Comparison of ENCODE assay signal across 8 cellular contexts in the genomic region with DNA sequence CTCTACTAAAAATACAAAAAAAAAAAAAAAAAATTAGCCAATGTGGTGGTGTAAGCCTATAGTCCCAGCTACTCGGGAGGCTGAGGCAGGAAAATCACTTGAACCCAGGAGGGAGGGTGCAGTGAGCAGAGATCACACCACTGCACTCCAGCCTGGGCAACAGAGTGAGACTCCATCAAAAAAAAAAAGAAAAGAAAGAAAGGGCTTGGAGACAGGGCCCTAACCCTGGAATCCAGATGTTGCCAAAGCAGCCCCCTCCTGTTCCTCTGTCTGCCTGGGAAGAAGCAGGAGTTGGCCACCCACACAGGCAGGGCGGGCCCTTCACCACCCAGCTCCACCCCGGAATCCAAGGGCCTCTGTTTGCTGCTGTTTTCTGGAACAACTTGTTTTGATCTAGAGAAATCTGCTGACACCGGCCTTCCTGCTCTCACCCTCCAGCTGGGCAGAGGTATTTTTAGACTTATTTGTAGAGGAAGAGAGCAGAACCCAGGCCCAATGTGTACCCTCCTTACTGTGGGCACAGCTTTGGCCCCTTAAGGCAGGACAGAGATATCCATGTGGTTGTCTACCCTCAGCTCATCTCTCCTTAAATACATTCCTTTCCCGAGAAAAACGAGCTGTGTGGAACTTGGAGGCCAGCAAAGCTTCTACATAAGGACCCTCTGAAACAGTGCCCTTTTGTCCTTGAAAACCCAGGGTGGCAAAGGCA. TPM values are rescaled to one million over a fixed set of nuclear protein-coding genes. Genes with fewer than 3 reads are reported as not detected.
A peak's percentile ranks its signal among the peaks of the same experiment; 100 is the strongest.
DNase-seq lines count a peak whose midpoint lies in the region; ATAC-seq, FAIRE-seq and TF ChIP-seq lines count a peak whose summit lies in the region.

No MANE protein-coding gene starts in this region.

- H2AFZ ChIP-seq in HepG2 (ENCODE audit: low read length): no peak overlapping the region

- TF ChIP-seq RAD21 in HepG2 (CRISPR knock-in tag; IDR thresholded peaks at IDR 0.05): no peak

- peaks cover 4% of the 10 kb centered on the region for H3K9me3 ChIP-seq in WERI-Rb-1 (ENCODE audit: severe bottlenecking)
- H3K9me3 ChIP-seq in HepG2 (ENCODE audit: low read length): no peaks in the 10 kb centered on the region

- H3K27me3 ChIP-seq in WERI-Rb-1 (ENCODE audit: insufficient read depth, low read depth, severe bottlenecking): no peaks in the 10 kb centered on the region
- no peaks in the 10 kb centered on the region; a peak in 1 of 5 replicates for H3K27me3 ChIP-seq in HepG2 (ENCODE audit: control insufficient read depth in 1 of 2, insufficient read depth in 2 of 2, low read length in 2 of 2)

- BruUV-seq in HepG2 (replicated peaks; lab: Mats Ljungman, UMichigan): no TSS peak

- WGBS in HepG2 (ENCODE audit: low lambda C conversion rate): 0% methylated on average over 4 of the region's 6 CpGs

- H3K79me2 ChIP-seq in HepG2 (ENCODE audit: insufficient read depth, low read length): peaks cover 61% of the 10 kb centered on the region

- POLR2A ChIA-PET in HepG2 (lab: Yijun Ruan, JAX): interaction anchor here (0.7 to 17.8 kb wide), 30 partner anchors 7 to 298 kb away, joined by 3 to 952 read pairs (median 12); a partner anchor contains a TSS

- H3K4me1 ChIP-seq in HepG2 (ENCODE audit: insufficient read depth, low read length): peaks cover 58% of the 10 kb centered on the region

- intact Hi-C loops in HepG2 (cut with micrococcal nuclease; ENCODE audit: unreplicated experiment): loop anchor here (5.0 kb wide), 1 partner anchor 92 kb away; no protein-coding TSS in a partner anchor

- in situ Hi-C loops in HepG2 (cut with HindIII; ENCODE audit: extremely low pct_ligation_motif_present, low pct_unique_long_range_greater_than_20kb): loop anchor here (5.0 kb wide), 2 partner anchors 38 to 77 kb away; a partner anchor contains a TSS

- no peak overlapping the region for H3K4me3 ChIP-seq in WERI-Rb-1 (ENCODE audit: low read depth, low read length)
- H3K4me3 ChIP-seq in HepG2 (replicated peaks in 1 of 3; ENCODE audit: insufficient read depth in 1 of 3, low read depth in 2 of 3, low read length in 3 of 3): peak overlapping the region; percentile 66 to 87 (median 70)

- peak overlapping the region; percentile 99 for H3K4me2 ChIP-seq in HepG2 (ENCODE audit: low read depth, low read length)

- ATAC-seq in HepG2 (peak; percentile 3; the same call in 2 of the 3 replicates), GM21367 (IDR thresholded peaks at IDR 0.05; ENCODE audit: unreplicated experiment) (no peak)

- TF ChIP-seq POLR2A in HepG2 (IDR thresholded peaks at IDR 0.05; ENCODE audit: insufficient read depth in 1 of 2, low read depth in 2 of 2, low read length in 2 of 2): peak in 1 of 2 experiments; percentile 85; a peak in 2 of 4 replicates

- peak; percentile 73 for FAIRE-seq in HepG2 (lab: Jason Lieb, UNC)

- H4K20me1 ChIP-seq in HepG2 (ENCODE audit: insufficient read depth, low read length): peaks cover 23% of the 10 kb centered on the region

- TF ChIP-seq EP300 in HepG2 (IDR thresholded peaks at IDR 0.05; ENCODE audit: low read depth in 2 of 2, low read length in 2 of 2) (peak in 1 of 2 experiments; percentile 60; a peak in 2 of 4 replicates), HepG2 (CRISPR knock-in tag; IDR thresholded peaks at IDR 0.05; ENCODE audit: borderline replicate concordance) (no peak)

- TF ChIP-seq CTCF in WERI-Rb-1 (IDR thresholded peaks at IDR 0.05; ENCODE audit: low read depth, low read length) (no peak), HepG2 (CRISPR knock-in tag; IDR thresholded peaks at IDR 0.05) (no peak)

- H3K27ac ChIP-seq in WERI-Rb-1: peak overlapping the region; percentile 96
- peak overlapping the region; percentile 100 for H3K27ac ChIP-seq in HepG2 (ENCODE audit: extremely low read length, insufficient read depth, low read length)

- DNase-seq in GM03348 (ENCODE audit: low spot score) (peak; percentile 88), NCI-H2029 (lab: John Stamatoyannopoulos, UW) (peak; percentile 90), WERI-Rb-1 (peak; percentile 9), dedifferentiated amniotic fluid mesenchymal stem cell (ENCODE audit: extremely low spot score) (peak; percentile 84), HepG2 (ENCODE audit: low spot score) (peak; percentile 92), NCI-H128 (lab: John Stamatoyannopoulos, UW; ENCODE audit: unreplicated experiment) (no peak)
- DNase-seq in stimulated activated CD4-positive, alpha-beta T cell treated with anti-CD3 and anti-CD28 coated beads, Interleukin-2, amount 100 ng/mL, for 24 hours: peak; percentile 72 to 75

- CTCF ChIA-PET in HepG2 (lab: Yijun Ruan, JAX; ENCODE audit: low intra/inter-chr PET ratio, low total read pairs): no interaction called here

- peak overlapping the region; percentile 100 for H3K9ac ChIP-seq in HepG2 (ENCODE audit: insufficient read depth, low read depth, low read length)

- H3K36me3 ChIP-seq in WERI-Rb-1 (no peaks in the 10 kb centered on the region), HepG2 (replicated peaks in 1 of 2; ENCODE audit: control insufficient read depth in 1 of 2, insufficient read depth in 2 of 2, low read length in 2 of 2) (no peaks in the 10 kb centered on the region; a peak in 1 of 5 replicates)

RNA-seq across cellular contexts. Expression of a gene that starts 2.7 kb away (rescaled TPM):
- 10.5 and 20.5 TPM in 2 replicates for total RNA-seq in HepG2 (2016; rRNA removed; fragmentation: Illumina TruSeq; extraction: Trizol)
- total RNA-seq in HepG2 (2016; cell fraction: cytosol; rRNA removed; fragmentation: Illumina TruSeq; extraction: Trizol; ENCODE audit: low read depth): 2.2 and 2.6 TPM in 2 replicates
- 8.4 and 21.3 TPM in 2 replicates for total RNA-seq in HepG2 (2016; cell fraction: insoluble cytoplasmic fraction; rRNA removed; fragmentation: Illumina TruSeq; extraction: Trizol)
- total RNA-seq in HepG2 (2016; cell fraction: membrane; rRNA removed; fragmentation: Illumina TruSeq; extraction: Trizol): 7.8 and 8.3 TPM in 2 replicates
- total RNA-seq in HepG2 (2016; cell fraction: nucleus; rRNA removed; fragmentation: Illumina TruSeq; extraction: Trizol): 196 and 220 TPM in 2 replicates
- polyA plus RNA-seq in HepG2 (2011; rRNA removed): 41.2 and 41.3 TPM in 2 replicates
- 13.0 and 13.4 TPM in 2 replicates for polyA plus RNA-seq in HepG2 (2011; cell fraction: cytosol; rRNA removed)
- 222 and 327 TPM in 2 replicates for polyA plus RNA-seq in HepG2 (2011; cell fraction: nucleus; rRNA removed)
- polyA plus RNA-seq in HepG2 (2012): 288 and 371 TPM in 2 replicates
- 3.6 and 4.3 TPM in 2 replicates for polyA plus RNA-seq in HepG2 (2016; cell fraction: cytosol; fragmentation: Illumina TruSeq; extraction: Trizol; ENCODE audit: low read depth)
- 54.0 and 61.1 TPM in 2 replicates for polyA plus RNA-seq in HepG2 (2016; cell fraction: insoluble cytoplasmic fraction; fragmentation: Illumina TruSeq; extraction: Trizol; ENCODE audit: low read depth)
- polyA plus RNA-seq in HepG2 (2016; cell fraction: membrane; fragmentation: Illumina TruSeq; extraction: Trizol; ENCODE audit: low read depth): 47.1 and 54.4 TPM in 2 replicates
- 577 and 628 TPM in 2 replicates for polyA plus RNA-seq in HepG2 (2016; cell fraction: nucleus; fragmentation: Illumina TruSeq; extraction: Trizol; ENCODE audit: insufficient read depth, low read depth)
- polyA minus RNA-seq in HepG2 (2011; rRNA and poly(A)+ RNA removed; ENCODE audit: low replicate concordance): 64.6 and 225 TPM in 2 replicates
- 17.3 and 20.2 TPM in 2 replicates for polyA minus RNA-seq in HepG2 (2011; cell fraction: cytosol; rRNA and poly(A)+ RNA removed)
- 1,479 and 1,737 TPM in 2 replicates for polyA minus RNA-seq in HepG2 (2011; cell fraction: nucleus; rRNA and poly(A)+ RNA removed)

RNA-seq across cellular contexts. Expression of a gene that starts 33.5 kb away (rescaled TPM):
- total RNA-seq in HepG2 (2016; rRNA removed; fragmentation: Illumina TruSeq; extraction: Trizol): 18.0 and 20.6 TPM in 2 replicates
- 2.2 and 2.9 TPM in 2 replicates for total RNA-seq in HepG2 (2016; cell fraction: cytosol; rRNA removed; fragmentation: Illumina TruSeq; extraction: Trizol; ENCODE audit: low read depth)
- total RNA-seq in HepG2 (2016; cell fraction: insoluble cytoplasmic fraction; rRNA removed; fragmentation: Illumina TruSeq; extraction: Trizol): 17.5 and 22.6 TPM in 2 replicates
- 5.3 and 6.3 TPM in 2 replicates for total RNA-seq in HepG2 (2016; cell fraction: membrane; rRNA removed; fragmentation: Illumina TruSeq; extraction: Trizol)
- total RNA-seq in HepG2 (2016; cell fraction: nucleus; rRNA removed; fragmentation: Illumina TruSeq; extraction: Trizol): 12.4 and 14.6 TPM in 2 replicates
- 5.8 and 9.4 TPM in 2 replicates for polyA plus RNA-seq in HepG2 (2011; rRNA removed)
- 5.9 and 6.7 TPM in 2 replicates for polyA plus RNA-seq in HepG2 (2011; cell fraction: cytosol; rRNA removed)
- polyA plus RNA-seq in HepG2 (2011; cell fraction: nucleus; rRNA removed): 26.7 and 32.6 TPM in 2 replicates
- polyA plus RNA-seq in HepG2 (2012): 3.5 and 5.2 TPM in 2 replicates
- polyA plus RNA-seq in HepG2 (2016; cell fraction: cytosol; fragmentation: Illumina TruSeq; extraction: Trizol; ENCODE audit: low read depth): 2.5 and 2.6 TPM in 2 replicates
- 13.5 and 17.1 TPM in 2 replicates for polyA plus RNA-seq in HepG2 (2016; cell fraction: insoluble cytoplasmic fraction; fragmentation: Illumina TruSeq; extraction: Trizol; ENCODE audit: low read depth)
- polyA plus RNA-seq in HepG2 (2016; cell fraction: membrane; fragmentation: Illumina TruSeq; extraction: Trizol; ENCODE audit: low read depth): 2.8 and 3.8 TPM in 2 replicates
- polyA plus RNA-seq in HepG2 (2016; cell fraction: nucleus; fragmentation: Illumina TruSeq; extraction: Trizol; ENCODE audit: insufficient read depth, low read depth): 21.4 and 24.7 TPM in 2 replicates
- polyA minus RNA-seq in HepG2 (2011; rRNA and poly(A)+ RNA removed; ENCODE audit: low replicate concordance): 22.3 and 24.3 TPM in 2 replicates
- polyA minus RNA-seq in HepG2 (2011; cell fraction: cytosol; rRNA and poly(A)+ RNA removed): 5.4 and 6.2 TPM in 2 replicates
- polyA minus RNA-seq in HepG2 (2011; cell fraction: nucleus; rRNA and poly(A)+ RNA removed): 6.2 and 11.8 TPM in 2 replicates

RNA-seq across cellular contexts. Expression of a gene that starts 37.5 kb away (rescaled TPM):
- 2.1 and 3.4 TPM in 2 replicates for total RNA-seq in HepG2 (2016; rRNA removed; fragmentation: Illumina TruSeq; extraction: Trizol)
- 0.79 and 1.0 TPM in 2 replicates for total RNA-seq in HepG2 (2016; cell fraction: cytosol; rRNA removed; fragmentation: Illumina TruSeq; extraction: Trizol; ENCODE audit: low read depth)
- total RNA-seq in HepG2 (2016; cell fraction: insoluble cytoplasmic fraction; rRNA removed; fragmentation: Illumina TruSeq; extraction: Trizol): 1.9 TPM in 2 replicates
- total RNA-seq in HepG2 (2016; cell fraction: membrane; rRNA removed; fragmentation: Illumina TruSeq; extraction: Trizol): 1.5 and 2.2 TPM in 2 replicates
- total RNA-seq in HepG2 (2016; cell fraction: nucleus; rRNA removed; fragmentation: Illumina TruSeq; extraction: Trizol): 1.3 and 3.5 TPM in 2 replicates
- polyA plus RNA-seq in HepG2 (2011; rRNA removed): 1.2 and 1.9 TPM in 2 replicates
- 0.95 and 0.99 TPM in 2 replicates for polyA plus RNA-seq in HepG2 (2011; cell fraction: cytosol; rRNA removed)
- 5.9 and 6.0 TPM in 2 replicates for polyA plus RNA-seq in HepG2 (2011; cell fraction: nucleus; rRNA removed)
- 2.0 and 4.1 TPM in 2 replicates for polyA plus RNA-seq in HepG2 (2012)
- polyA plus RNA-seq in HepG2 (2016; cell fraction: cytosol; fragmentation: Illumina TruSeq; extraction: Trizol; ENCODE audit: low read depth): 0.45 and 0.70 TPM in 2 replicates
- 1.3 and 1.6 TPM in 2 replicates for polyA plus RNA-seq in HepG2 (2016; cell fraction: insoluble cytoplasmic fraction; fragmentation: Illumina TruSeq; extraction: Trizol; ENCODE audit: low read depth)
- polyA plus RNA-seq in HepG2 (2016; cell fraction: membrane; fragmentation: Illumina TruSeq; extraction: Trizol; ENCODE audit: low read depth): 1.4 and 1.5 TPM in 2 replicates
- 5.6 and 8.8 TPM in 2 replicates for polyA plus RNA-seq in HepG2 (2016; cell fraction: nucleus; fragmentation: Illumina TruSeq; extraction: Trizol; ENCODE audit: insufficient read depth, low read depth)
- 1.9 and 7.2 TPM in 2 replicates for polyA minus RNA-seq in HepG2 (2011; rRNA and poly(A)+ RNA removed; ENCODE audit: low replicate concordance)
- 1.4 and 2.5 TPM in 2 replicates for polyA minus RNA-seq in HepG2 (2011; cell fraction: cytosol; rRNA and poly(A)+ RNA removed)
- polyA minus RNA-seq in HepG2 (2011; cell fraction: nucleus; rRNA and poly(A)+ RNA removed): 1.4 and 2.4 TPM in 2 replicates
